16 cellular contexts compared by ENCODE assay signal in genomic region chr9:134661299-134661698, GRCh38. TPM values are rescaled to one million over a fixed set of nuclear protein-coding genes. Genes with fewer than 3 reads are reported as not detected.
DNase-seq lines count a peak whose midpoint lies in the region; ATAC-seq and TF ChIP-seq lines count a peak whose summit lies in the region.
"Had no signal": no experiment of that assay in that cellular context is flagged by ENCODE, and none has a peak within 500 bp of the region (broad histone marks: within the 10 kb centered on the region; RNA-seq: fewer than 3 reads in every experiment).

No MANE protein-coding gene starts in this region.

- WGBS in right cardiac atrium: 65% methylated on average over 6 of the region's 6 CpGs
- 28% methylated on average over 6 of the region's 6 CpGs; no CpG with 5 or more reads in 1 of the 2 donors for WGBS in gastroesophageal sphincter (ENCODE audit: low coverage in 1 of 2), 2 donors
- WGBS in ovary, 3 donors: 65 to 80% (median 79%) methylated on average over 6 of the region's 6 CpGs
- WGBS in aorta, 2 donors: 46 to 49% methylated on average over 6 of the region's 6 CpGs

- TF ChIP-seq EP300 in gastroesophageal sphincter (IDR thresholded peaks at IDR 0.05) (no peak), ovary (IDR thresholded peaks at IDR 0.05) (no peak)

- no peaks in the 10 kb centered on the region for H3K36me3 Mint-ChIP-seq in T-helper 17 cell (ENCODE audit: low read depth)
- H3K36me3 Mint-ChIP-seq: T-cell had no signal

- H3K9me3 ChIP-seq in right cardiac atrium (ENCODE audit: control insufficient read depth, low read length) (no peaks in the 10 kb centered on the region), gastroesophageal sphincter (no peaks in the 10 kb centered on the region), ovary (no peaks in the 10 kb centered on the region), aorta (ENCODE audit: control insufficient read depth, low read length) (no peaks in the 10 kb centered on the region), T-helper 17 cell (ENCODE audit: control insufficient read depth, low read length, poor library complexity, severe bottlenecking) (no peaks in the 10 kb centered on the region)
- H3K9me3 ChIP-seq: prostate gland had no signal

- peaks cover 5% of the 10 kb centered on the region for H3K27me3 Mint-ChIP-seq in T-helper 17 cell

- TF ChIP-seq POLR2A in gastroesophageal sphincter (IDR thresholded peaks at IDR 0.05) (no peak), ovary (IDR thresholded peaks at IDR 0.05) (no peak)

- no peaks in the 10 kb centered on the region for H3K36me3 ChIP-seq in gastroesophageal sphincter
- no peaks in the 10 kb centered on the region for H3K36me3 ChIP-seq in ovary
- no peaks in the 10 kb centered on the region for H3K36me3 ChIP-seq in aorta (ENCODE audit: control insufficient read depth in 1 of 2, insufficient read depth in 2 of 2, low read length in 1 of 2)
- H3K36me3 ChIP-seq: prostate gland had no signal

- no peak overlapping the region for H3K4me3 ChIP-seq in right cardiac atrium (ENCODE audit: low read length)
- no peak overlapping the region for H3K4me3 ChIP-seq in gastroesophageal sphincter
- no peak overlapping the region for H3K4me3 ChIP-seq in ovary
- H3K4me3 ChIP-seq in aorta (ENCODE audit: low read length in 2 of 2): no peak overlapping the region
- H3K4me3 ChIP-seq: prostate gland had no signal

- DNase-seq in Right ventricle myocardium inferior (ENCODE audit: missing footprints): no peak
- no peak for DNase-seq in right cardiac atrium
- DNase-seq in ovary: peak in 3 of 5 donors; percentile 10 to 25 (median 12)
- no peak for DNase-seq in aorta
- DNase-seq in AML-193 (lab: John Stamatoyannopoulos, UW): no peak
- DNase-seq in HuH-7.5 (ENCODE audit: low spot score): no peak
- DNase-seq in T-helper 17 cell: no peak
- DNase-seq: activated CD4-positive, CD25-positive, alpha-beta regulatory T cell treated with anti-CD3 and anti-CD28 coated beads, Interleukin-2, amount 50 U/mL, for 72 hours; KBM-7; NCI-H146; NCI-H510A treated with DMSO at 0.1 percent for 48 hours; OCI-M1; stimulated activated CD4-positive, alpha-beta T cell treated with anti-CD3 and anti-CD28 coated beads, Interleukin-2, amount 100 ng/mL, for 24 hours; T-cell had no signal

- H3K4me3 Mint-ChIP-seq in T-helper 17 cell: no peak overlapping the region
- H3K4me3 Mint-ChIP-seq: T-cell had no signal

- H3K4me1 ChIP-seq in right cardiac atrium (ENCODE audit: control insufficient read depth, insufficient read depth, low read length) (peaks cover 7% of the 10 kb centered on the region), gastroesophageal sphincter (peaks cover 20 to 77% (median 44%) of the 10 kb centered on the region in 3 donors), ovary (ENCODE audit: insufficient read depth) (peaks cover 26% of the 10 kb centered on the region), aorta (ENCODE audit: control insufficient read depth in 1 of 2, insufficient read depth in 2 of 2, low read length in 2 of 2) (no peaks in the 10 kb centered on the region)
- H3K4me1 ChIP-seq: prostate gland had no signal

- H3K27ac ChIP-seq in right cardiac atrium (ENCODE audit: low read length): no peak overlapping the region
- peak overlapping the region; percentile 82 to 92 (median 85) for H3K27ac ChIP-seq in gastroesophageal sphincter
- H3K27ac ChIP-seq in ovary: no peak overlapping the region
- H3K27ac ChIP-seq in aorta (ENCODE audit: low read depth in 1 of 2, low read length in 2 of 2): peak overlapping the region; percentile 3 to 90
- H3K27ac ChIP-seq: prostate gland had no signal

- ATAC-seq in Right ventricle myocardium inferior (peak; percentile 21), right cardiac atrium (no peak), gastroesophageal sphincter (no peak), aorta (ENCODE audit: low FRiP score) (no peak), T-helper 17 cell (no peak)
- ATAC-seq: T-cell had no signal

- intact Hi-C loops in Right ventricle myocardium inferior (cut with DNase I) (no loop called here), right cardiac atrium (cut with DNase I) (no loop called here), ovary (cut with DNase I) (no loop called here), aorta (cut with DNase I) (no loop called here)

- TF ChIP-seq CTCF in gastroesophageal sphincter (IDR thresholded peaks at IDR 0.05): no peak
- TF ChIP-seq CTCF in ovary (IDR thresholded peaks at IDR 0.05): no peak

- no peaks in the 10 kb centered on the region for H3K4me1 Mint-ChIP-seq in T-helper 17 cell
- H3K4me1 Mint-ChIP-seq: T-cell had no signal

- no peaks in the 10 kb centered on the region for H3K27me3 ChIP-seq in right cardiac atrium (ENCODE audit: control insufficient read depth, insufficient read depth)
- H3K27me3 ChIP-seq in gastroesophageal sphincter: no peaks in the 10 kb centered on the region
- no peaks in the 10 kb centered on the region for H3K27me3 ChIP-seq in ovary
- H3K27me3 ChIP-seq in aorta (ENCODE audit: control insufficient read depth in 1 of 2, insufficient read depth in 2 of 2, low read length in 1 of 2): no peaks in the 10 kb centered on the region

- no peak overlapping the region for H3K27ac Mint-ChIP-seq in T-helper 17 cell
- H3K27ac Mint-ChIP-seq: T-cell had no signal

RNA-seq across cellular contexts. Expression of gene COL5A1, which starts 19.7 kb away (rescaled TPM):
- 18.7 TPM for total RNA-seq in Right ventricle myocardium inferior
- total RNA-seq in right cardiac atrium: 10 to 100 TPM; 16.0 to 35.8 (median 26.1) TPM
- 15.4 TPM for polyA plus RNA-seq in right cardiac atrium
- total RNA-seq in gastroesophageal sphincter: 10 to 100 TPM; 48.5 to 86.4 (median 74.9) TPM
- total RNA-seq in ovary: 100 to 1,000 TPM in 1 of 7 donors, 10 to 100 TPM in 6; 28.1 to 117 (median 58.6) TPM
- 10 to 100 TPM; 37.4 to 54.6 TPM for polyA plus RNA-seq in ovary
- 100 to 1,000 TPM; 108 to 159 TPM for total RNA-seq in aorta
- polyA plus RNA-seq in aorta: 10 to 100 TPM; 18.7 to 57.7 TPM
- 1 to 10 TPM; 3.3 to 4.2 TPM for total RNA-seq in T-helper 17 cell

Comparison
In these comparisons a context has a peak if more than half of its experiments do, and no peak if none do; other contexts are left out.
1. DNase-seq: peak in ovary (3 of 5); none in Right ventricle myocardium inferior (single experiment), right cardiac atrium (0 of 3), aorta (0 of 2), AML-193 (0 of 2), HuH-7.5 (single experiment) and T-helper 17 cell (0 of 3).
2. H3K27ac ChIP-seq: peak in gastroesophageal sphincter (4 of 4) and aorta (2 of 2); none in right cardiac atrium (single experiment) and ovary (0 of 2).